25 cellular contexts compared by ENCODE assay signal in the genomic region with DNA sequence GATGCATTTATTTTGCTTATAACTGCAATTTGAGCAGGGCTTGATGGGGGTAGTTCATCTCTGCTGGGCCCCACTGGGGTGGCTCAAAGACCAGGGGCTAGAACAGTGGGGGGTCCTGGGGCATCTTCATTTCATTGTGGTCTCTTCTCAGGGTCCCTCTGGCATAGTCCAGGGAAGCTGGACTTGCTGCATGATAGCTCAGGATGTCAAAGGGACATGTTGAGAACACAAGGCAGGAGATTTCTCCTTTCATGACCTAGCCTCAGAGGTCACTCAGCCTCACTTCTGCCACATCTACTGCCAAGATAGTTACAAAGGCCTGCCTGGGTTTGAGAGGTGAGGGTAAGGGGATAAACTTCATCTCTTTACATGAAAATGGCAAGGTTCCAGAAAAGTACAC.
"Had no signal": no experiment of that assay in that cellular context is flagged by ENCODE, and none has a peak within 500 bp of the region (broad histone marks: within the 10 kb centered on the region; RNA-seq: fewer than 3 reads in every experiment).

No MANE protein-coding gene starts in this region.

- H3K4me1 Mint-ChIP-seq: activated CD4-positive, alpha-beta T cell treated with anti-CD3 and anti-CD28 coated beads for 36 hours had no signal

- H3K79me2 ChIP-seq: parathyroid adenoma had no signal

- H3K4me3 ChIP-seq: esophagus squamous epithelium, left ventricle myocardium inferior, lung, psoas muscle, right atrium auricular region, smooth muscle cell, suprapubic skin, tibial artery, upper lobe of right lung had no signal

- H3K4me3 Mint-ChIP-seq: activated B cell treated with CpG ODN at 0.5 μM for 24 hours; activated CD4-positive, alpha-beta T cell treated with anti-CD3 and anti-CD28 coated beads for 36 hours; activated T-helper 1 cell treated with anti-CD3 and anti-CD28 coated beads, Interleukin-12 subunit alpha, Interleukin-12 subunit beta, Interleukin-2, Interleukin-4 antibody, amounts not matched to agents 30 ng/mL and 10 ng/mL and 1 ng/mL, durations not matched to agents 14 hours and 24 hours and 36 hours; naive B cell had no signal

- ATAC-seq: activated CD4-positive, alpha-beta T cell treated with anti-CD3 and anti-CD28 coated beads for 36 hours had no signal

- H3K4me2 ChIP-seq: smooth muscle cell had no signal

- H2AFZ ChIP-seq: parathyroid adenoma had no signal

- H3K27me3 ChIP-seq: esophagus squamous epithelium, right atrium auricular region, suprapubic skin, tibial artery, upper lobe of right lung had no signal

- H3K9me3 ChIP-seq: psoas muscle, right atrium auricular region, suprapubic skin, tibial artery, upper lobe of right lung had no signal

- H3K27me3 Mint-ChIP-seq: activated B cell treated with CpG ODN at 0.5 μM for 24 hours; activated CD4-positive, alpha-beta T cell treated with anti-CD3 and anti-CD28 coated beads for 36 hours; naive B cell had no signal

- DNase-seq: activated B cell treated with CpG ODN at 0.5 μM for 24 hours; activated CD4-positive, alpha-beta T cell treated with anti-CD3 and anti-CD28 coated beads for 36 hours; activated CD4-positive, alpha-beta T cell treated with anti-CD3 and anti-CD28 coated beads, Interleukin-2, amount 50 U/mL, for 48 hours; activated CD8-positive, alpha-beta memory T cell treated with anti-CD3 and anti-CD28 coated beads, Interleukin-2, amount 50 U/mL, for 4 hours; activated effector memory CD4-positive, alpha-beta T cell treated with anti-CD3 and anti-CD28 coated beads, Interleukin-2, amount 50 U/mL, for 16 hours; activated naive CD4-positive, alpha-beta T cell treated with anti-CD3 and anti-CD28 coated beads, Interleukin-2, amount 50 U/mL, for 16 hours; activated T-cell treated with anti-CD3 and anti-CD28 coated beads, Interleukin-2, amount 50 U/mL, for 1 hour; amniotic stem cell; caudate nucleus; cortex of kidney; esophagus squamous epithelium; left ventricle myocardium inferior; naive B cell; psoas muscle; stimulated activated CD4-positive, alpha-beta T cell treated with anti-CD3 and anti-CD28 coated beads, Interleukin-2, amount 100 ng/mL, for 24 hours; stimulated activated naive CD4-positive, alpha-beta T cell; T-helper 2 cell; tibial artery; upper lobe of right lung had no signal

- H3K27ac ChIP-seq: esophagus squamous epithelium, left ventricle myocardium inferior, parathyroid adenoma, psoas muscle, right atrium auricular region, suprapubic skin, tibial artery, upper lobe of right lung had no signal

- H3K27ac Mint-ChIP-seq: activated B cell treated with CpG ODN at 0.5 μM for 24 hours; activated CD4-positive, alpha-beta T cell treated with anti-CD3 and anti-CD28 coated beads for 36 hours; activated T-helper 1 cell treated with anti-CD3 and anti-CD28 coated beads, Interleukin-12 subunit alpha, Interleukin-12 subunit beta, Interleukin-2, Interleukin-4 antibody, amounts not matched to agents 30 ng/mL and 10 ng/mL and 1 ng/mL, durations not matched to agents 14 hours and 24 hours and 36 hours had no signal

- H3K4me1 ChIP-seq: parathyroid adenoma, psoas muscle, right atrium auricular region, tibial artery, upper lobe of right lung had no signal

- H3K9ac ChIP-seq: parathyroid adenoma had no signal
